In the genomic region with DNA sequence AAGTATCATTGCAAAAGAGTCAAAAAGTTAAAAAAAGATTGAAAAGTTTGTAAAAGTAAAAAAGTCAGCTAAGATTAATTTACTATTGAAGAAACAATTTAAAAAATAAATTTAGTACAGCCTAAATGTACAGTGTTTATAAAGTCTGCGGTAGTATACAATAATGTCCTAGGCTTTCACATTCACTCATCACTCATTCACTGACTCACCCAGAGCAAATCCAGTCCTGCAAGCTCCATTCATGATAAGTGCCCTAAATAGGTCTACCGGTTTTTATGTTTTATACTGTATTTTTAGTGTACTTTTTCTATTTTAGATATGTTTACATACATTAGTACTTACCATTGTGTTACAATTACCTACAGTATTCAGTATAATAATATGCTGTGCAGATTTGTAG, we compare ENCODE assay signal across 11 cellular contexts. TPM values are rescaled to one million over a fixed set of nuclear protein-coding genes. Genes with fewer than 3 reads are reported as not detected.
DNase-seq lines count a peak whose midpoint lies in the region; ATAC-seq and TF ChIP-seq lines count a peak whose summit lies in the region.
"Had no signal": no experiment of that assay in that cellular context is flagged by ENCODE, and none has a peak within 500 bp of the region (broad histone marks: within the 10 kb centered on the region; RNA-seq: fewer than 3 reads in every experiment).

No MANE protein-coding gene starts in this region.

- no peak for TF ChIP-seq POLR2A in transverse colon (IDR thresholded peaks at IDR 0.05)

- DNase-seq in GM23248: peak; percentile 13
- peak; percentile 3 for DNase-seq in amniotic epithelial cell (ENCODE audit: low read depth)
- DNase-seq in fibroblast of peridontal ligament (ENCODE audit: extremely low read depth): peak; percentile 16
- DNase-seq in transverse colon: no peak
- DNase-seq in activated naive CD4-positive, alpha-beta T cell treated with anti-CD3 and anti-CD28 coated beads for 36 hours: no peak
- no peak for DNase-seq in NCI-H1092 treated with DMSO at 0.1 percent for 48 hours (lab: John Stamatoyannopoulos, UW)
- DNase-seq: CD8-positive, alpha-beta T cell; COR-L47; DND-41 had no signal

- H3K9me3 ChIP-seq in GM23248 (ENCODE audit: low read depth) (no peaks in the 10 kb centered on the region), transverse colon (no peaks in the 10 kb centered on the region)

- H3K4me1 ChIP-seq in GM23248 (ENCODE audit: insufficient read depth) (no peaks in the 10 kb centered on the region), transverse colon (no peaks in the 10 kb centered on the region)

- H3F3A ChIP-seq in GM23248 (ENCODE audit: insufficient read depth): no peaks in the 10 kb centered on the region

- H3K9ac ChIP-seq in GM23248: no peak overlapping the region

- CTCF ChIA-PET in activated naive CD4-positive, alpha-beta T cell treated with anti-CD3 and anti-CD28 coated beads for 36 hours (lab: Charles Lee): interaction anchor here (0.6 kb wide), 1 partner anchor 234 kb away, joined by 3 read pairs; no protein-coding TSS in a partner anchor

- no peaks in the 10 kb centered on the region for H4K20me1 ChIP-seq in GM23248 (ENCODE audit: insufficient read depth)

- H3K27me3 ChIP-seq in GM23248 (replicated peaks; ENCODE audit: insufficient read depth) (no peaks in the 10 kb centered on the region), transverse colon (no peaks in the 10 kb centered on the region)

- no peak overlapping the region for H2AFZ ChIP-seq in GM23248

- in situ Hi-C loops in GM23248 (cut with MboI): loop anchor here (10.0 kb wide), 1 partner anchor 280 kb away; no protein-coding TSS in a partner anchor
- in situ Hi-C loops in transverse colon (cut with MboI; ENCODE audit: low pct_ligation_motif_present in 1 of 4, low pct_unique_long_range_greater_than_20kb in 1 of 4, low sequenced_read_pairs in 3 of 4): no loop called here

- H3K4me2 ChIP-seq in GM23248 (ENCODE audit: unreplicated experiment): no peak overlapping the region

- H3K27me3 Mint-ChIP-seq in activated naive CD4-positive, alpha-beta T cell treated with anti-CD3 and anti-CD28 coated beads for 36 hours (ENCODE audit: low read depth): peaks cover 7% of the 10 kb centered on the region

- no peaks in the 10 kb centered on the region for H3K9me2 ChIP-seq in GM23248 (ENCODE audit: insufficient read depth)

- H3K4me3 ChIP-seq in GM23248 (no peak overlapping the region), transverse colon (no peak overlapping the region)

- no peaks in the 10 kb centered on the region for H3K9me3 Mint-ChIP-seq in activated naive CD4-positive, alpha-beta T cell treated with anti-CD3 and anti-CD28 coated beads for 36 hours
- H3K9me3 Mint-ChIP-seq: CD14-positive monocyte; CD8-positive, alpha-beta T cell had no signal

- TF ChIP-seq CTCF in transverse colon (IDR thresholded peaks at IDR 0.05): no peak

- H3K79me2 ChIP-seq in GM23248 (ENCODE audit: insufficient read depth): no peaks in the 10 kb centered on the region

- H3K27ac ChIP-seq in GM23248 (no peak overlapping the region), transverse colon (no peak overlapping the region)

- no peaks in the 10 kb centered on the region for H3K36me3 Mint-ChIP-seq in activated naive CD4-positive, alpha-beta T cell treated with anti-CD3 and anti-CD28 coated beads for 36 hours (ENCODE audit: low read depth)
- H3K36me3 Mint-ChIP-seq: CD14-positive monocyte; CD8-positive, alpha-beta T cell had no signal

- 88 to 94% methylated on average over 2 of the region's 2 CpGs for WGBS in GM23248 (ENCODE audit: low coverage in 1 of 2, low lambda C conversion rate in 2 of 2, missing lambda C conversion rate in 2 of 2), 2 experiments
- 69 to 70% methylated on average over 2 of the region's 2 CpGs for WGBS in transverse colon (ENCODE audit: low coverage in 1 of 2), 2 donors

- TF ChIP-seq EP300 in transverse colon (IDR thresholded peaks at IDR 0.05; ENCODE audit: low read depth): no peak

- ATAC-seq in HG02759 (IDR thresholded peaks at IDR 0.05; ENCODE audit: unreplicated experiment): no peak
- ATAC-seq: CD8-positive, alpha-beta T cell had no signal

- H3K27ac Mint-ChIP-seq in activated naive CD4-positive, alpha-beta T cell treated with anti-CD3 and anti-CD28 coated beads for 36 hours: no peak overlapping the region
- H3K27ac Mint-ChIP-seq: CD14-positive monocyte; CD8-positive, alpha-beta T cell had no signal

- H3K4me1 Mint-ChIP-seq in activated naive CD4-positive, alpha-beta T cell treated with anti-CD3 and anti-CD28 coated beads for 36 hours (ENCODE audit: low read depth): no peaks in the 10 kb centered on the region
- H3K4me1 Mint-ChIP-seq: CD14-positive monocyte had no signal

- intact Hi-C loops in transverse colon (cut with DNase I; ENCODE audit: low total_unique reads): loop anchor here (10.0 kb wide), 1 partner anchor 290 kb away; no protein-coding TSS in a partner anchor
- intact Hi-C loops in activated naive CD4-positive, alpha-beta T cell treated with anti-CD3 and anti-CD28 coated beads for 36 hours (cut with micrococcal nuclease): no loop called here

- H3K36me3 ChIP-seq in GM23248 (ENCODE audit: low read depth): no peaks in the 10 kb centered on the region
- no peaks in the 10 kb centered on the region for H3K36me3 ChIP-seq in transverse colon

- H3K4me3 Mint-ChIP-seq in activated naive CD4-positive, alpha-beta T cell treated with anti-CD3 and anti-CD28 coated beads for 36 hours: no peak overlapping the region
- H3K4me3 Mint-ChIP-seq: CD14-positive monocyte; CD8-positive, alpha-beta T cell had no signal

RNA-seq across cellular contexts. Expression of gene ABCC9, which starts 43.9 kb away (rescaled TPM):
- total RNA-seq in GM23248 (2014; rRNA removed; shearing (Covaris generic)): 41.7 and 44.3 TPM in 2 replicates
- 12.7 and 14.2 TPM in 2 replicates for polyA plus RNA-seq in GM23248 (2016; fragmentation: Nextera tagmentation; extraction: Ambion mirVana)
- 10 to 100 TPM in 1 of 4 donors, 1 to 10 TPM in 3; 5.2 to 10.2 (median 8.0) TPM for total RNA-seq in transverse colon
- not detected for total RNA-seq in activated naive CD4-positive, alpha-beta T cell treated with anti-CD3 and anti-CD28 coated beads for 36 hours
- total RNA-seq: CD8-positive, alpha-beta T cell had no signal
- polyA plus RNA-seq: CD14-positive monocyte had no signal

Comparison
In these comparisons a context has a peak if more than half of its experiments do, and no peak if none do; other contexts are left out.
1. DNase-seq: peak in GM23248 (single experiment), amniotic epithelial cell (single experiment) and fibroblast of peridontal ligament (single experiment); none in transverse colon (single experiment), activated naive CD4-positive, alpha-beta T cell treated with anti-CD3 and anti-CD28 coated beads for 36 hours (single experiment) and NCI-H1092 treated with DMSO at 0.1 percent for 48 hours (single experiment).
2. RNA of gene ABCC9, which starts 43.9 kb away (total RNA-seq): 41.7 to 44.3 TPM in GM23248 and 5.2 to 10.2 TPM in transverse colon; not detected in activated naive CD4-positive, alpha-beta T cell treated with anti-CD3 and anti-CD28 coated beads for 36 hours; every median in the first group is over 4 times any median in the second.